Comparison of ENCODE assay signal across 9 cellular contexts in genomic region chr21:41761211-41762181, GRCh38. TPM values are rescaled to one million over a fixed set of nuclear protein-coding genes. Genes with fewer than 3 reads are reported as not detected.
DNase-seq lines count a peak whose midpoint lies in the region; ATAC-seq, FAIRE-seq and TF ChIP-seq lines count a peak whose summit lies in the region.
"Had no signal": no experiment of that assay in that cellular context is flagged by ENCODE, and none has a peak within 500 bp of the region (broad histone marks: within the 10 kb centered on the region; RNA-seq: fewer than 3 reads in every experiment).

No MANE protein-coding gene starts in this region.

- no peaks in the 10 kb centered on the region for H3K27me3 ChIP-seq in Panc1 (ENCODE audit: control insufficient read depth, insufficient read depth, low read length)

- peak; percentile 24 for ATAC-seq in Panc1
- ATAC-seq in Right ventricle myocardium superior (ENCODE audit: poor library complexity): peak; percentile 91
- ATAC-seq in GM21360 (IDR thresholded peaks at IDR 0.05; ENCODE audit: unreplicated experiment): no peak
- ATAC-seq in HG03159 (IDR thresholded peaks at IDR 0.05; ENCODE audit: unreplicated experiment): no peak

- BruUV-seq in Panc1 (replicated peaks; lab: Mats Ljungman, UMichigan): no TSS peak

- H3K27ac ChIP-seq in Panc1 (ENCODE audit: low read length): peak overlapping the region; percentile 98
- H3K27ac ChIP-seq: WERI-Rb-1 had no signal

- H3K36me3 ChIP-seq in Panc1 (ENCODE audit: control insufficient read depth, insufficient read depth, low read length): no peaks in the 10 kb centered on the region; the same call in 1 of the 2 replicates
- H3K36me3 ChIP-seq: WERI-Rb-1 had no signal

- no peaks in the 10 kb centered on the region for H3K36me3 Mint-ChIP-seq in T-helper 2 cell treated with Interferon-gamma antibody and Interleukin-4, amounts not matched to agents 5 μg/mL and 100 μg/mL, for 36 hours (ENCODE audit: low read depth)

- CTCF ChIA-PET in Panc1 (lab: Charles Lee): interaction anchor here (0.6 to 1.0 kb wide), 2 partner anchors 55 to 149 kb away, joined by 4 read pairs; no protein-coding TSS in a partner anchor

- DNase-seq in H54 (ENCODE audit: insufficient read length, low spot score) (peak; percentile 84), Panc1 (ENCODE audit: low read depth, low spot score) (no peak), Right ventricle myocardium superior (peak; percentile 80), posterior vena cava (ENCODE audit: low spot score) (peak; percentile 90), superior temporal gyrus (ENCODE audit: extremely low spot score) (no peak)
- DNase-seq in T-helper 2 cell treated with Interferon-gamma antibody and Interleukin-4, amounts not matched to agents 5 μg/mL and 100 μg/mL, for 36 hours (ENCODE audit: low spot score): no peak
- DNase-seq: WERI-Rb-1 had no signal

- peak overlapping the region; percentile 72 to 91 for H3K4me3 ChIP-seq in Panc1 (ENCODE audit: low read depth in 2 of 2, low read length in 2 of 2)

- H3K9me3 Mint-ChIP-seq in T-helper 2 cell treated with Interferon-gamma antibody and Interleukin-4, amounts not matched to agents 5 μg/mL and 100 μg/mL, for 36 hours: no peaks in the 10 kb centered on the region

- H3K27me3 Mint-ChIP-seq in T-helper 2 cell treated with Interferon-gamma antibody and Interleukin-4, amounts not matched to agents 5 μg/mL and 100 μg/mL, for 36 hours (ENCODE audit: low read depth): peaks cover 59% of the 10 kb centered on the region

- in situ Hi-C loops in Panc1 (cut with HindIII; ENCODE audit: low pct_unique_long_range_greater_than_20kb, low sequenced_read_pairs): loop anchor here (25.0 kb wide), 1 partner anchor 149 kb away; no protein-coding TSS in a partner anchor

- no peak for TF ChIP-seq POLR2A in H54 (IDR thresholded peaks at IDR 0.05; ENCODE audit: low read depth, low read length)

- POLR2A ChIA-PET in Panc1 (lab: Charles Lee): interaction anchor here (1.5 kb wide), 1 partner anchor 17 kb away, joined by 30 read pairs; no protein-coding TSS in a partner anchor

- no peaks in the 10 kb centered on the region for H3K9me3 ChIP-seq in Panc1 (ENCODE audit: control insufficient read depth, insufficient read depth, low read depth, low read length)

- peaks cover 34% of the 10 kb centered on the region for H3K4me1 ChIP-seq in Panc1 (ENCODE audit: control insufficient read depth, insufficient read depth, low read length)

- H3K27ac Mint-ChIP-seq in T-helper 2 cell treated with Interferon-gamma antibody and Interleukin-4, amounts not matched to agents 5 μg/mL and 100 μg/mL, for 36 hours: no peak overlapping the region

- peaks cover 3% of the 10 kb centered on the region for H3K4me1 Mint-ChIP-seq in T-helper 2 cell treated with Interferon-gamma antibody and Interleukin-4, amounts not matched to agents 5 μg/mL and 100 μg/mL, for 36 hours (ENCODE audit: low read depth)

- no peak for FAIRE-seq in H54 (lab: Jason Lieb, UNC)

- intact Hi-C loops in Panc1 (cut with micrococcal nuclease; ENCODE audit: unreplicated experiment): no loop called here
- intact Hi-C loops in Right ventricle myocardium superior (cut with DNase I): no loop called here
- intact Hi-C loops in posterior vena cava (cut with DNase I): loop anchor here in 1 of 2 donors (5.0 kb wide), 1 partner anchor 149 kb away; no protein-coding TSS in a partner anchor

- TF ChIP-seq CTCF in Panc1 (IDR thresholded peaks at IDR 0.05): no peak

- no peak overlapping the region for H3K4me3 Mint-ChIP-seq in T-helper 2 cell treated with Interferon-gamma antibody and Interleukin-4, amounts not matched to agents 5 μg/mL and 100 μg/mL, for 36 hours

RNA-seq across cellular contexts. Expression of gene RIPK4, which starts 5.4 kb away (rescaled TPM):
- total RNA-seq in Panc1 (2021; ENCODE audit: unreplicated experiment): 67.4 TPM
- 76.4 TPM for polyA plus RNA-seq in Panc1 (2012; ENCODE audit: insufficient read length)
- total RNA-seq in Right ventricle myocardium superior: 0.08 TPM
- total RNA-seq in posterior vena cava: 1 to 10 TPM in 1 of 2 donors, under 1 TPM in 1; 0.69 to 1.0 TPM

Comparison
In these comparisons a context has a peak if more than half of its experiments do, and no peak if none do; other contexts are left out.
1. DNase-seq: peak in H54 (single experiment), Right ventricle myocardium superior (single experiment) and posterior vena cava (single experiment); none in Panc1 (single experiment), superior temporal gyrus (single experiment) and T-helper 2 cell treated with Interferon-gamma antibody and Interleukin-4, amounts not matched to agents 5 μg/mL and 100 μg/mL, for 36 hours (single experiment).
2. ATAC-seq: peak in Panc1 (single experiment) and Right ventricle myocardium superior (single experiment); none in GM21360 (single experiment) and HG03159 (single experiment).
3. RNA of gene RIPK4, which starts 5.4 kb away (total RNA-seq): 67.4 TPM in Panc1 (single experiment); 0.69 to 1.0 TPM in posterior vena cava and 0.08 TPM in Right ventricle myocardium superior (single experiment); every median in the first group is over 10 times any median in the second.